ENCODE assay signal across 8 cellular contexts in the genomic region with DNA sequence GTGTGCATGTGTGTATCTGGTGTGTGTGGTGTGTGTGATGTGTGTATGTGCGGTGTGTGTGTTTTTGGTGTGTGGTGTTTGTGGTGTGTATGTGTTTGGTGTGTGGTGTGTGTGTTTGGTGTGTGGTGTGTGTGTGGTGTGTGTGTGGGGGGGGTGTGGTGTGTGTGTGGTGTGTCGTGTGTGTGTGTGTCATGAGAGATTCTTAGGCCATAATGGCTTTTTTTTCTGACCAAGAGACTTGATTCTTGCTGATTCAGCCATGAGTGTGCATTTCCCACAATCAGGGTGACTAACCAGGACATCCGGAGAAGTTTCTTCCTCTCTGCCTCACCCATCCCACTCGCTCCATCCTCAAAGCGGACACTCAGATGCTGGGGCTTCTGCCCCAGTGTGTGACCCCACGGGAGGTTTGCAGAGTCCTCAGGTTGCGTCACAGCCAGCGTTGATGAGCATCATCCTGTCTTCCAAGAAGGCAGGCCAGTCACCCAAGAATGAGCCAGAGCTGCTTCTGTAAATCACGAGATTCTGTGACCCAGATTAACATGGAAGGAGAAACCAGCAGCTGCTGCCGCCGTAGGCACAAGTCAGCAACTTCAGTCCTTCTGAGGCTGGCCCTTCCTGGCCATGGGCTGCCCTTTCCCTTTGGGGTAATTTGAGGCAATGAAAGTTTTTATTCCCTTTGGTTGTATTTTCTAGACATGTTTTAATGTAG. TPM values are rescaled to one million over a fixed set of nuclear protein-coding genes. Genes with fewer than 3 reads are reported as not detected.
DNase-seq lines count a peak whose midpoint lies in the region; ATAC-seq and TF ChIP-seq lines count a peak whose summit lies in the region.

No MANE protein-coding gene starts in this region.

- peak overlapping the region in 29 of 59 donors; percentile 1 to 45 (median 26) for H3K4me3 ChIP-seq in dorsolateral prefrontal cortex
- no peak overlapping the region for H3K4me3 ChIP-seq in lung

- no peaks in the 10 kb centered on the region for H3K9me3 ChIP-seq in lung (ENCODE audit: control insufficient read depth in 2 of 2, insufficient read depth in 1 of 2, low read length in 1 of 2)

- TF ChIP-seq CTCF in dorsolateral prefrontal cortex (IDR thresholded peaks at IDR 0.05 in 54 of 56, conservative IDR thresholded peaks at IDR 0.05 in 2 of 56; ENCODE audit: low read depth in 1 of 56, partially characterized antibody in 56 of 56), result peak in 2 of 56 donors; percentile 13 to 33
- no peak for TF ChIP-seq CTCF in lung (IDR thresholded peaks at IDR 0.05; ENCODE audit: control extremely low read depth, extremely low read depth)

- no peak overlapping the region for H3K4me3 Mint-ChIP-seq in T-helper 1 cell treated with Interleukin-12 subunit alpha and Interleukin-12 subunit beta and Interleukin-4 antibody, amounts not matched to agents 30 μg/mL and 1 μg/mL, for 36 hours

- no peaks in the 10 kb centered on the region for H3K36me3 Mint-ChIP-seq in T-helper 1 cell treated with Interleukin-12 subunit alpha and Interleukin-12 subunit beta and Interleukin-4 antibody, amounts not matched to agents 30 μg/mL and 1 μg/mL, for 36 hours (ENCODE audit: low read depth)

- H3K27me3 Mint-ChIP-seq in T-helper 1 cell treated with Interleukin-12 subunit alpha and Interleukin-12 subunit beta and Interleukin-4 antibody, amounts not matched to agents 30 μg/mL and 1 μg/mL, for 36 hours (ENCODE audit: low read depth), result peaks cover 32% of the 10 kb centered on the region

- no peaks in the 10 kb centered on the region for H3K27me3 ChIP-seq in dorsolateral prefrontal cortex
- no peaks in the 10 kb centered on the region for H3K27me3 ChIP-seq in lung (ENCODE audit: control insufficient read depth, insufficient read depth)

- peaks cover 0 to 7% of the 10 kb centered on the region in 2 donors for H3K4me1 ChIP-seq in lung (ENCODE audit: control insufficient read depth in 2 of 2, insufficient read depth in 2 of 2, low read length in 2 of 2)

- intact Hi-C loops in dorsolateral prefrontal cortex (cut with DNase I), result no loop called here

- WGBS in lung, 2 donors, result 41 to 42% methylated on average over 11 of the region's 11 CpGs

- no peaks in the 10 kb centered on the region for H3K36me3 ChIP-seq in lung (ENCODE audit: control insufficient read depth in 2 of 2, insufficient read depth in 2 of 2, low read length in 2 of 2)

- DNase-seq in H4 (ENCODE audit: low spot score) (peak; percentile 95), dorsolateral prefrontal cortex (peak in 7 of 10 donors; percentile 51 to 79 (median 63)), lung (ENCODE audit: low spot score) (peak; percentile 83)
- DNase-seq in stimulated activated CD4-positive, alpha-beta T cell treated with anti-CD3 and anti-CD28 coated beads, TNF-alpha, amount 100 ng/mL, for 4 hours (ENCODE audit: low read depth in 3 of 3), result peak in 2 of 3 experiments; percentile 22 to 31
- DNase-seq in effector CD8-positive, alpha-beta T cell (lab: John Stamatoyannopoulos, UW), result no peak

- peak; percentile 76 for ATAC-seq in lung (ENCODE audit: insufficient read depth, low FRiP score)
- no peak for ATAC-seq in GM21576 (IDR thresholded peaks at IDR 0.05; ENCODE audit: unreplicated experiment)
- ATAC-seq in HG03045 (IDR thresholded peaks at IDR 0.05; ENCODE audit: unreplicated experiment), result no peak

- peak overlapping the region; percentile 28 for H3K27ac Mint-ChIP-seq in T-helper 1 cell treated with Interleukin-12 subunit alpha and Interleukin-12 subunit beta and Interleukin-4 antibody, amounts not matched to agents 30 μg/mL and 1 μg/mL, for 36 hours

- no peaks in the 10 kb centered on the region for H3K9me3 Mint-ChIP-seq in T-helper 1 cell treated with Interleukin-12 subunit alpha and Interleukin-12 subunit beta and Interleukin-4 antibody, amounts not matched to agents 30 μg/mL and 1 μg/mL, for 36 hours

- peak overlapping the region; percentile 18 to 92 (median 81) for H3K27ac ChIP-seq in dorsolateral prefrontal cortex
- peak overlapping the region; percentile 2 to 80 for H3K27ac ChIP-seq in lung (ENCODE audit: low read depth in 1 of 2, low read length in 1 of 2)

- peaks cover 35% of the 10 kb centered on the region for H3K4me1 Mint-ChIP-seq in T-helper 1 cell treated with Interleukin-12 subunit alpha and Interleukin-12 subunit beta and Interleukin-4 antibody, amounts not matched to agents 30 μg/mL and 1 μg/mL, for 36 hours (ENCODE audit: low read depth)

RNA-seq across cellular contexts. Expression of a gene that starts 12.5 kb away (rescaled TPM):
- total RNA-seq in H4 (2014; rRNA removed; shearing (Covaris generic)), result 229 and 247 TPM in 2 replicates
- total RNA-seq in dorsolateral prefrontal cortex (100 to 1,000 TPM in 1 of 120 experiments, 10 to 100 TPM in 119; 39.8 to 104 (median 62.7) TPM), lung (100 to 1,000 TPM; 126 to 301 TPM)
- 1,000 to 10,000 TPM in 1 of 2 donors, 100 to 1,000 TPM in 1; 109 to 1,526 TPM for polyA plus RNA-seq in lung
